In genomic region chr3:138297059-138297607, GRCh38 we compare ENCODE assay signal across 29 cellular contexts. TPM values are rescaled to one million over a fixed set of nuclear protein-coding genes. Genes with fewer than 3 reads are reported as not detected.
DNase-seq lines count a peak whose midpoint lies in the region; ATAC-seq and TF ChIP-seq lines count a peak whose summit lies in the region.
"Had no signal": no experiment of that assay in that cellular context is flagged by ENCODE, and none has a peak within 500 bp of the region (broad histone marks: within the 10 kb centered on the region; RNA-seq: fewer than 3 reads in every experiment).

No MANE protein-coding gene starts in this region.

- peaks cover 13% of the 10 kb centered on the region for H3K4me1 Mint-ChIP-seq in activated CD4-positive, alpha-beta T cell treated with anti-CD3 and anti-CD28 coated beads, Interleukin-2, amount 10 ng/mL, durations not matched to agents 24 days and 14 days
- peaks cover 7 to 24% (median 13%) of the 10 kb centered on the region in 4 donors for H3K4me1 Mint-ChIP-seq in CD4-positive, alpha-beta memory T cell
- H3K4me1 Mint-ChIP-seq in activated naive CD8-positive, alpha-beta T cell treated with anti-CD3 and anti-CD28 coated beads, Interleukin-2, amount 50 U/mL, for 24 hours = peaks cover 21% of the 10 kb centered on the region
- H3K4me1 Mint-ChIP-seq: central memory CD8-positive, alpha-beta T cell had no signal

- H3K27ac Mint-ChIP-seq in activated CD4-positive, alpha-beta T cell treated with anti-CD3 and anti-CD28 coated beads, Interleukin-2, amount 10 ng/mL, durations not matched to agents 24 days and 14 days = peak overlapping the region; percentile 68
- H3K27ac Mint-ChIP-seq in CD4-positive, alpha-beta memory T cell = peak overlapping the region; percentile 7 to 81 (median 72)
- peak overlapping the region; percentile 87 for H3K27ac Mint-ChIP-seq in activated naive CD8-positive, alpha-beta T cell treated with anti-CD3 and anti-CD28 coated beads, Interleukin-2, amount 50 U/mL, for 24 hours
- H3K27ac Mint-ChIP-seq: T-helper 2 cell treated with Interferon-gamma antibody and Interleukin-4, amounts not matched to agents 5 μg/mL and 100 μg/mL, for 36 hours had no signal

- H4K20me1 ChIP-seq in KMS-11 (ENCODE audit: insufficient read depth) (no peaks in the 10 kb centered on the region), PC-3 (ENCODE audit: low read length) (no peaks in the 10 kb centered on the region)

- H3K9me2 ChIP-seq in PC-3 (replicated peaks; ENCODE audit: low read length) = no peaks in the 10 kb centered on the region
- H3K9me2 ChIP-seq: SK-N-SH had no signal

- H3K36me3 Mint-ChIP-seq in activated CD4-positive, alpha-beta T cell treated with anti-CD3 and anti-CD28 coated beads, Interleukin-2, amount 10 ng/mL, durations not matched to agents 24 days and 14 days (ENCODE audit: low read depth) = peaks cover 46% of the 10 kb centered on the region
- H3K36me3 Mint-ChIP-seq in CD4-positive, alpha-beta memory T cell = peaks cover 31 to 46% of the 10 kb centered on the region in 2 donors
- H3K36me3 Mint-ChIP-seq in activated naive CD8-positive, alpha-beta T cell treated with anti-CD3 and anti-CD28 coated beads, Interleukin-2, amount 50 U/mL, for 24 hours (ENCODE audit: low read depth) = peaks cover 33% of the 10 kb centered on the region

- H3K79me2 ChIP-seq in KMS-11 (ENCODE audit: insufficient read depth, low read depth) (no peaks in the 10 kb centered on the region), PC-3 (ENCODE audit: low read length) (no peaks in the 10 kb centered on the region)

- H3K9ac ChIP-seq in KMS-11 (no peak overlapping the region), PC-3 (ENCODE audit: low read length) (no peak overlapping the region)
- H3K9ac ChIP-seq: SK-N-SH had no signal

- H3K36me3 ChIP-seq in CD4-positive, alpha-beta memory T cell (ENCODE audit: insufficient read depth, low read length) = peaks cover 11% of the 10 kb centered on the region
- no peaks in the 10 kb centered on the region for H3K36me3 ChIP-seq in KMS-11 (ENCODE audit: insufficient read depth)
- 0 out of 2 replicates have a peak, but pooled peaks cover 3% of the 10 kb centered on the region for H3K36me3 ChIP-seq in PC-3 (ENCODE audit: low read depth, low read length)
- H3K36me3 ChIP-seq: BE2C had no signal

- BruUV-seq in PC-3 (replicated peaks; lab: Mats Ljungman, UMichigan) = no TSS peak

- CTCF ChIA-PET in CD4-positive, alpha-beta memory T cell (lab: Charles Lee; ENCODE audit: partially characterized antibody) = interaction anchor here (1.9 kb wide), 1 partner anchor 31 kb away, joined by 4 read pairs; no protein-coding TSS in a partner anchor
- CTCF ChIA-PET in PC-3 (lab: Charles Lee) = no interaction called here

- H3K27me3 Mint-ChIP-seq in activated CD4-positive, alpha-beta T cell treated with anti-CD3 and anti-CD28 coated beads, Interleukin-2, amount 10 ng/mL, durations not matched to agents 24 days and 14 days = no peaks in the 10 kb centered on the region
- no peaks in the 10 kb centered on the region for H3K27me3 Mint-ChIP-seq in CD4-positive, alpha-beta memory T cell
- H3K27me3 Mint-ChIP-seq in activated naive CD8-positive, alpha-beta T cell treated with anti-CD3 and anti-CD28 coated beads, Interleukin-2, amount 50 U/mL, for 24 hours = no peaks in the 10 kb centered on the region
- H3K27me3 Mint-ChIP-seq: central memory CD8-positive, alpha-beta T cell had no signal

- H3K9me3 Mint-ChIP-seq in activated CD4-positive, alpha-beta T cell treated with anti-CD3 and anti-CD28 coated beads, Interleukin-2, amount 10 ng/mL, durations not matched to agents 24 days and 14 days = no peaks in the 10 kb centered on the region
- no peaks in the 10 kb centered on the region for H3K9me3 Mint-ChIP-seq in CD4-positive, alpha-beta memory T cell
- no peaks in the 10 kb centered on the region for H3K9me3 Mint-ChIP-seq in activated naive CD8-positive, alpha-beta T cell treated with anti-CD3 and anti-CD28 coated beads, Interleukin-2, amount 50 U/mL, for 24 hours
- H3K9me3 Mint-ChIP-seq: central memory CD8-positive, alpha-beta T cell; T-helper 2 cell treated with Interferon-gamma antibody and Interleukin-4, amounts not matched to agents 5 μg/mL and 100 μg/mL, for 36 hours had no signal

- ATAC-seq in activated naive CD8-positive, alpha-beta T cell treated with anti-CD3 and anti-CD28 coated beads, Interleukin-2, amount 50 U/mL, for 24 hours = peak; percentile 51
- ATAC-seq in right cardiac atrium (no peak), PC-3 (no peak)
- ATAC-seq: A549, lower lobe of right lung, mucosa of descending colon had no signal

- no peaks in the 10 kb centered on the region for H3K27me3 ChIP-seq in CD4-positive, alpha-beta memory T cell (ENCODE audit: insufficient read depth, low read length)
- H3K27me3 ChIP-seq in KMS-11 (ENCODE audit: insufficient read depth, low read depth) (no peaks in the 10 kb centered on the region), right cardiac atrium (ENCODE audit: control insufficient read depth, insufficient read depth) (no peaks in the 10 kb centered on the region), PC-3 (ENCODE audit: low read length) (no peaks in the 10 kb centered on the region)
- H3K27me3 ChIP-seq: BE2C, MG63, vagina had no signal

- POLR2A ChIA-PET in CD4-positive, alpha-beta memory T cell (lab: Charles Lee; ENCODE audit: partially characterized antibody) = interaction anchor here (1.1 kb wide), 1 partner anchor 7 kb away, joined by 3 read pairs; no protein-coding TSS in a partner anchor
- POLR2A ChIA-PET in PC-3 (lab: Charles Lee; ENCODE audit: unreplicated experiment) = no interaction called here

- 91% methylated on average over 5 of the region's 5 CpGs for WGBS in right cardiac atrium

- H3K9me3 ChIP-seq in CD4-positive, alpha-beta memory T cell (ENCODE audit: control insufficient read depth in 1 of 2, low read length in 2 of 2) = no peaks in the 10 kb centered on the region
- no peaks in the 10 kb centered on the region for H3K9me3 ChIP-seq in right cardiac atrium (ENCODE audit: control insufficient read depth, low read length)
- no peaks in the 10 kb centered on the region for H3K9me3 ChIP-seq in PC-3 (ENCODE audit: low read length)
- H3K9me3 ChIP-seq: A549, BE2C, lower lobe of right lung, MG63, mucosa of descending colon, SK-N-SH, thoracic aorta, vagina had no signal

- H2AFZ ChIP-seq in KMS-11 (ENCODE audit: low read depth) = no peak overlapping the region
- no peak overlapping the region for H2AFZ ChIP-seq in PC-3 (ENCODE audit: low read length)

- intact Hi-C loops in activated CD4-positive, alpha-beta T cell treated with anti-CD3 and anti-CD28 coated beads, Interleukin-2, amount 10 ng/mL, durations not matched to agents 24 days and 14 days (cut with micrococcal nuclease) = no loop called here
- intact Hi-C loops in CD4-positive, alpha-beta memory T cell (cut with micrococcal nuclease) = no loop called here
- intact Hi-C loops in right cardiac atrium (cut with DNase I) = no loop called here
- intact Hi-C loops in PC-3 (cut with micrococcal nuclease) = no loop called here

- DNase-seq in activated CD4-positive, alpha-beta T cell treated with anti-CD3 and anti-CD28 coated beads, Interleukin-2, amount 10 ng/mL, durations not matched to agents 24 days and 14 days = no peak
- no peak for DNase-seq in activated CD4-positive, alpha-beta T cell treated with anti-CD3 and anti-CD28 coated beads, Interleukin-2, amount 50 U/mL, for 1 hour
- DNase-seq in CD4-positive, alpha-beta memory T cell = peak in 1 of 5 donors; percentile 5
- DNase-seq in activated naive CD8-positive, alpha-beta T cell treated with anti-CD3 and anti-CD28 coated beads, Interleukin-2, amount 50 U/mL, for 24 hours = no peak
- DNase-seq in hepatic stellate cell (ENCODE audit: low spot score) = no peak
- no peak for DNase-seq in right cardiac atrium
- DNase-seq in PC-3 = no peak
- DNase-seq: activated gamma-delta T cell treated with Interleukin-2 at 50 U/mL for 16 hours, BE2C, dermis blood vessel endothelial cell, glutamatergic neuron, lower lobe of right lung, MG63, mucosa of descending colon, NCI-H1417, NCI-H2081, NCI-H345, SK-N-SH, WERI-Rb-1 had no signal

- H3K4me1 ChIP-seq in CD4-positive, alpha-beta memory T cell (ENCODE audit: insufficient read depth, low read length) = peaks cover 16% of the 10 kb centered on the region
- H3K4me1 ChIP-seq in KMS-11 (ENCODE audit: low read depth, poor library complexity, severe bottlenecking) = peaks cover 30% of the 10 kb centered on the region
- H3K4me1 ChIP-seq in right cardiac atrium (ENCODE audit: control insufficient read depth, insufficient read depth, low read length) = no peaks in the 10 kb centered on the region
- no peaks in the 10 kb centered on the region for H3K4me1 ChIP-seq in PC-3 (ENCODE audit: insufficient read depth, low read length)
- H3K4me1 ChIP-seq: A549, BE2C, lower lobe of right lung, vagina had no signal

- H3K4me2 ChIP-seq in KMS-11 (peak overlapping the region; percentile 35; the same call in 1 of the 2 replicates), PC-3 (ENCODE audit: low read length) (no peak overlapping the region)
- H3K4me2 ChIP-seq: A549, SK-N-SH had no signal

- H3F3A ChIP-seq in PC-3 (ENCODE audit: low read length, unreplicated experiment) = no peaks in the 10 kb centered on the region

- no peak for TF ChIP-seq CTCF in KMS-11 (conservative IDR thresholded peaks at IDR 0.05; ENCODE audit: low read depth, low read length)
- no peak for TF ChIP-seq CTCF in PC-3 (conservative IDR thresholded peaks at IDR 0.05; ENCODE audit: low read depth, low read length)

- H3K4me3 ChIP-seq in CD4-positive, alpha-beta memory T cell (ENCODE audit: low read length in 2 of 2) = no peak overlapping the region
- no peak overlapping the region for H3K4me3 ChIP-seq in KMS-11 (IDR thresholded peaks at IDR 0.05; ENCODE audit: insufficient read depth, low read depth, low read length)
- no peak overlapping the region for H3K4me3 ChIP-seq in right cardiac atrium (ENCODE audit: low read length)
- H3K4me3 ChIP-seq in PC-3 (ENCODE audit: low read length) = no peak overlapping the region
- H3K4me3 ChIP-seq: A549, lower lobe of right lung, MG63, mucosa of descending colon, thoracic aorta, vagina had no signal

- no peak overlapping the region for H3K27ac ChIP-seq in CD4-positive, alpha-beta memory T cell (ENCODE audit: low read depth, low read length)
- H3K27ac ChIP-seq in KMS-11 (peak overlapping the region; percentile 26; the same call in 1 of the 2 replicates), right cardiac atrium (ENCODE audit: low read length) (no peak overlapping the region), PC-3 (ENCODE audit: low read length) (no peak overlapping the region)
- H3K27ac ChIP-seq: A549, lower lobe of right lung, thoracic aorta, vagina, WERI-Rb-1 had no signal

- peak overlapping the region; percentile 15 for H3K4me3 Mint-ChIP-seq in activated CD4-positive, alpha-beta T cell treated with anti-CD3 and anti-CD28 coated beads, Interleukin-2, amount 10 ng/mL, durations not matched to agents 24 days and 14 days
- peak overlapping the region in 6 of 8 donors; percentile 3 to 59 (median 26) for H3K4me3 Mint-ChIP-seq in CD4-positive, alpha-beta memory T cell
- no peak overlapping the region for H3K4me3 Mint-ChIP-seq in activated naive CD8-positive, alpha-beta T cell treated with anti-CD3 and anti-CD28 coated beads, Interleukin-2, amount 50 U/mL, for 24 hours
- H3K4me3 Mint-ChIP-seq: central memory CD8-positive, alpha-beta T cell; T-helper 2 cell treated with Interferon-gamma antibody and Interleukin-4, amounts not matched to agents 5 μg/mL and 100 μg/mL, for 36 hours had no signal

RNA-seq across cellular contexts. Expression of gene NME9, which starts 32.5 kb away (rescaled TPM):
- total RNA-seq in activated CD4-positive, alpha-beta T cell treated with anti-CD3 and anti-CD28 coated beads, Interleukin-2, amount 10 ng/mL, durations not matched to agents 24 days and 14 days = not detected in 2 replicates
- total RNA-seq in CD4-positive, alpha-beta memory T cell = 1 to 10 TPM; 1.0 to 1.4 TPM
- 1 to 10 TPM in 1 of 2 donors, under 1 TPM in 1; 0.80 to 1.1 TPM for polyA plus RNA-seq in CD4-positive, alpha-beta memory T cell
- total RNA-seq in right cardiac atrium (under 1 TPM in 2 of 4 donors, not detected in 2; 0.17 to 0.35 TPM), PC-3 (2014; rRNA removed) (0.40 TPM in 1 of 2 replicates, not detected in the other)
- polyA plus RNA-seq in right cardiac atrium = 0.09 TPM
- total RNA-seq: Daoy, dermis blood vessel endothelial cell, H1, kidney epithelial cell, posterior vena cava, thoracic aorta, vagina had no signal

RNA-seq across cellular contexts. Expression of gene MRAS, which starts 51.2 kb away (rescaled TPM):
- total RNA-seq in activated CD4-positive, alpha-beta T cell treated with anti-CD3 and anti-CD28 coated beads, Interleukin-2, amount 10 ng/mL, durations not matched to agents 24 days and 14 days = 0.07 TPM in 1 of 2 replicates, not detected in the other
- total RNA-seq in CD4-positive, alpha-beta memory T cell = 1 to 10 TPM; 1.3 to 2.0 TPM
- polyA plus RNA-seq in CD4-positive, alpha-beta memory T cell = not detected
- total RNA-seq in right cardiac atrium (100 to 1,000 TPM; 244 to 374 (median 303) TPM), PC-3 (2014; rRNA removed) (2.8 and 5.3 TPM in 2 replicates)
- polyA plus RNA-seq in right cardiac atrium = 184 TPM

Comparison
In these comparisons a context has a peak if more than half of its experiments do, and no peak if none do; other contexts are left out.
1. RNA of gene MRAS, which starts 51.2 kb away (total RNA-seq): 244 to 374 TPM in right cardiac atrium; 2.8 to 5.3 TPM in PC-3, 1.3 to 2.0 TPM in CD4-positive, alpha-beta memory T cell and 0.07 TPM in activated CD4-positive, alpha-beta T cell treated with anti-CD3 and anti-CD28 coated beads, Interleukin-2, amount 10 ng/mL, durations not matched to agents 24 days and 14 days; every median in the first group is over 10 times any median in the second.
2. Peak in every context shown above with its lines, with median percentiles within 50 percentile points of each other: H3K27ac Mint-ChIP-seq.